12 cellular contexts compared by ENCODE assay signal in genomic region chr2:37472959-37473358, GRCh38.
A peak's percentile ranks its signal among the peaks of the same experiment; 100 is the strongest.
DNase-seq lines count a peak whose midpoint lies in the region; ATAC-seq and TF ChIP-seq lines count a peak whose summit lies in the region.
"Had no signal": no experiment of that assay in that cellular context is flagged by ENCODE, and none has a peak within 500 bp of the region (broad histone marks: within the 10 kb centered on the region; RNA-seq: fewer than 3 reads in every experiment).

No MANE protein-coding gene starts in this region.

- no peaks in the 10 kb centered on the region for H3K27me3 ChIP-seq in SJSA1 (replicated peaks)

- H3K27ac ChIP-seq in SJSA1: peak overlapping the region; percentile 43
- H3K27ac ChIP-seq: C4-2B had no signal

- no peak for ATAC-seq in naive thymus-derived CD8-positive, alpha-beta T cell
- no peak for ATAC-seq in HG03097 (IDR thresholded peaks at IDR 0.05; ENCODE audit: low FRiP score, unreplicated experiment)
- no peak for ATAC-seq in GM18520 (IDR thresholded peaks at IDR 0.05; ENCODE audit: unreplicated experiment)

- H3K36me3 Mint-ChIP-seq in naive thymus-derived CD8-positive, alpha-beta T cell: no peaks in the 10 kb centered on the region

- DNase-seq in AG09319 (ENCODE audit: extremely low read depth, low read depth) (peak; percentile 59), LHCN-M2 (ENCODE audit: low read depth) (peak; percentile 82), SJSA1 (ENCODE audit: low read depth in 1 of 2, low spot score in 2 of 2) (peak; percentile 66 to 83), iris pigment epithelial cell (ENCODE audit: low read depth) (peak; percentile 66), T-helper 9 cell (no peak)
- DNase-seq in naive thymus-derived CD8-positive, alpha-beta T cell: no peak
- DNase-seq: MM.1S; stimulated activated CD4-positive, alpha-beta T cell treated with anti-CD3 and anti-CD28 coated beads, Interleukin-4, amount 100 ng/mL, for 24 hours had no signal

- no peak overlapping the region for H3K4me3 Mint-ChIP-seq in naive thymus-derived CD8-positive, alpha-beta T cell
- H3K4me3 Mint-ChIP-seq: activated T-helper 1 cell treated with anti-CD3 and anti-CD28 coated beads, Interleukin-12 subunit alpha, Interleukin-12 subunit beta, Interleukin-2, Interleukin-4 antibody, amounts not matched to agents 30 ng/mL and 10 ng/mL and 1 ng/mL, durations not matched to agents 14 hours and 24 hours and 36 hours had no signal

- peaks cover 0 to 2% (median 0%) of the 10 kb centered on the region in 5 donors for H3K27me3 Mint-ChIP-seq in naive thymus-derived CD8-positive, alpha-beta T cell

- POLR2A ChIA-PET in naive thymus-derived CD8-positive, alpha-beta T cell (lab: Charles Lee): no interaction called here

- no peaks in the 10 kb centered on the region for H3K36me3 ChIP-seq in SJSA1

- no peak overlapping the region for H3K27ac Mint-ChIP-seq in naive thymus-derived CD8-positive, alpha-beta T cell
- H3K27ac Mint-ChIP-seq: activated T-helper 1 cell treated with anti-CD3 and anti-CD28 coated beads, Interleukin-12 subunit alpha, Interleukin-12 subunit beta, Interleukin-2, Interleukin-4 antibody, amounts not matched to agents 30 ng/mL and 10 ng/mL and 1 ng/mL, durations not matched to agents 14 hours and 24 hours and 36 hours had no signal

- H3K9me3 Mint-ChIP-seq in naive thymus-derived CD8-positive, alpha-beta T cell: peaks cover 0 to 2% (median 0%) of the 10 kb centered on the region in 9 donors
- H3K9me3 Mint-ChIP-seq: activated T-helper 1 cell treated with anti-CD3 and anti-CD28 coated beads, Interleukin-12 subunit alpha, Interleukin-12 subunit beta, Interleukin-2, Interleukin-4 antibody, amounts not matched to agents 30 ng/mL and 10 ng/mL and 1 ng/mL, durations not matched to agents 14 hours and 24 hours and 36 hours had no signal

- H3K9me3 ChIP-seq in SJSA1 (replicated peaks): no peaks in the 10 kb centered on the region

- peaks cover 0 to 2% (median 0%) of the 10 kb centered on the region in 4 donors for H3K4me1 Mint-ChIP-seq in naive thymus-derived CD8-positive, alpha-beta T cell

- no peak for TF ChIP-seq CTCF in AG09319 (IDR thresholded peaks at IDR 0.05; ENCODE audit: low read depth, low read length)

- peaks cover 29% of the 10 kb centered on the region for H3K4me1 ChIP-seq in SJSA1 (replicated peaks)

- no peak overlapping the region for H3K4me3 ChIP-seq in SJSA1

Comparison
In these comparisons a context has a peak if more than half of its experiments do, and no peak if none do; other contexts are left out.
1. DNase-seq: peak in AG09319 (single experiment), LHCN-M2 (single experiment), SJSA1 (2 of 2) and iris pigment epithelial cell (single experiment); none in naive thymus-derived CD8-positive, alpha-beta T cell (0 of 10) and T-helper 9 cell (single experiment).